In genomic region chr3:98892263-98892662, GRCh38 we compare ENCODE assay signal across 1 cellular context.
TF ChIP-seq lines count a peak whose summit lies in the region.

No MANE protein-coding gene starts in this region.

TF ChIP-seq in WTC11, 78 proteins besides CTCF, POLR2A, EP300 and RAD21 (continued from another document):
- TF ChIP-seq AFF4 (CRISPR knock-in tag; IDR thresholded peaks at IDR 0.05; ENCODE audit: borderline replicate concordance) = no peak
